Comparison of ENCODE assay signal across 1 cellular context in the genomic region with DNA sequence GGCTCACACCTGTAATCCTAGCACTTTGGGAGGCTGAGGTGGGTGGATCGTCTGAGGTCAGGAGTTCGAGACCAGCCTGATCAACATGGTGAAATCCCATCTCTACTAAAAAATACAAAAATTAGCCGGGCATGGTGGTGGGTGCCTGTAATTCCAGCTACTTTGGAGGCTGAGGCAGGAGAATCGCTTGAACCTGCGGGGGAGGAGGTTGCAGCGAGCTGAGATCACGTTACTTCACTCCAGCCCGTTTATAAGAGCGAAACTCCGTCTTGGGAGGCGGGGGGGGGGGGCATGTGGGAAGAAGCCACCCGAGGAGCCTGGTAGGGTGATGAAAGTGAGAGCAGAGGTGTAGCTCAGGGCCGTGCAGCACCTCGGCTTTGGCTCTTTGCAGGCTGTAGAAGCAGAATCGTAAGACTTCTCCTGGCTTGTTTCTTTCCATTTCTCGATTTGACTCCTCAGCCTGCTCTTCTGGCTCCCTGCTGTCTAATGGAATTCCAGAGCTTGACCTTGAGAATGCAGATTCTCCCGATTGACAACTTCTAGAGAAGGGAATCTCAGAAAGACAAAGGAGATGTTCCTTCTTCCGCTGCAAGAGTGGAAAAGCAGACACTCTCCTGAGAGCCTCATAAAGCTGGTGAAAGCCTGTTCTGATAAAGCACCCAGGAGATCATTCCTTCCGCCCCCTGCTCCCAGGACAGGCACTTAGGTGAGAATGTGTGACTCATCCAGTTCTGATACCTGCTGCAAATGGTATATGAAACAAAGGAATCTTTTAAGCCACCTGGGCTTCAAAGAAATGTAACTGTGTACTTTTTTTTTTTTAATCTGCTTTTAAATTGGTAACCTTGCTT.
TF ChIP-seq lines count a peak whose summit lies in the region.

No MANE protein-coding gene starts in this region.

TF ChIP-seq in K562, 482 proteins besides CTCF, POLR2A, EP300 and RAD21:
- TF ChIP-seq, protein P1, sequence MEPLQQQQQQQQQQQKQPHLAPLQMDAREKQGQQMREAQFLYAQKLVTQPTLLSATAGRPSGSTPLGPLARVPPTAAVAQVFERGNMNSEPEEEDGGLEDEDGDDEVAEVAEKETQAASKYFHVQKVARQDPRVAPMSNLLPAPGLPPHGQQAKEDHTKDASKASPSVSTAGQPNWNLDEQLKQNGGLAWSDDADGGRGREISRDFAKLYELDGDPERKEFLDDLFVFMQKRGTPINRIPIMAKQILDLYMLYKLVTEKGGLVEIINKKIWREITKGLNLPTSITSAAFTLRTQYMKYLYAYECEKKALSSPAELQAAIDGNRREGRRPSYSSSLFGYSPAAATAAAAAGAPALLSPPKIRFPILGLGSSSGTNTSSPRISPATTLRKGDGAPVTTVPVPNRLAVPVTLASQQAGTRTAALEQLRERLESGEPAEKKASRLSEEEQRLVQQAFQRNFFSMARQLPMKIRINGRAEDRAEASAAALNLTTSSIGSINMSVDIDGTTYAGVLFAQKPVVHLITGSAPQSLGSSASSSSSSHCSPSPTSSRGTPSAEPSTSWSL (CRISPR knock-in tag; IDR thresholded peaks at IDR 0.05; ENCODE audit: borderline replicate concordance): no peak
- no peak for TF ChIP-seq TAF9B (IDR thresholded peaks at IDR 0.05; ENCODE audit: partially characterized antibody)
- TF ChIP-seq SOX6 (IDR thresholded peaks at IDR 0.05): no peak
